In the genomic region with DNA sequence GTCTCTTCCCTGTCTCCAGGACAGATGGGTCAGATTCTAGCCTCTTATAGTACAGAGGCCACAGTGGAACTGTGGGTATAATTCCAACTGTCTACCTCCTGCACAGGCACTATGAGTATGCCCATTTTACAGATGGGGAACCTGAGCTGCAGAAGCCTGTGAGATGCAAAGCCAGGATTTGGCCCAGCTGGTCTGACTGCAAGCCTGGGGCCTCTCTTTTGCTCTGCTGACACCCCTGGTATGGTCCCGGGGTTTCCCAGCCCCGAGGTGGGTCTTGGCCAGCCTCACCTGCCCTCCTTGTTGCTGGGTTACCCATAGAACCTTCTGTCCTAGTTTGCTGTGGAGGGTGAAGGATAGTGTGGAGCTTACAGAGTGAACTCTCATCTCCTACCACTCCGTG, we compare ENCODE assay signal across 2 cellular contexts.
TF ChIP-seq lines count a peak whose summit lies in the region.

No MANE protein-coding gene starts in this region.

TF ChIP-seq in IMR-90, 13 proteins besides CTCF, POLR2A, EP300 and RAD21:
- no peak for TF ChIP-seq CEBPB (IDR thresholded peaks at IDR 0.05; ENCODE audit: low read depth, low read length)
- TF ChIP-seq, protein P1, sequence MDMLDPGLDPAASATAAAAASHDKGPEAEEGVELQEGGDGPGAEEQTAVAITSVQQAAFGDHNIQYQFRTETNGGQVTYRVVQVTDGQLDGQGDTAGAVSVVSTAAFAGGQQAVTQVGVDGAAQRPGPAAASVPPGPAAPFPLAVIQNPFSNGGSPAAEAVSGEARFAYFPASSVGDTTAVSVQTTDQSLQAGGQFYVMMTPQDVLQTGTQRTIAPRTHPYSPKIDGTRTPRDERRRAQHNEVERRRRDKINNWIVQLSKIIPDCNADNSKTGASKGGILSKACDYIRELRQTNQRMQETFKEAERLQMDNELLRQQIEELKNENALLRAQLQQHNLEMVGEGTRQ (IDR thresholded peaks at IDR 0.05; ENCODE audit: low read depth, low read length) = no peak

TF ChIP-seq in K562, 482 proteins besides CTCF, POLR2A, EP300 and RAD21:
- TF ChIP-seq BCOR (IDR thresholded peaks at IDR 0.05) (peak; percentile 41; the same call in 1 of the 2 replicates), ZNF695 (CRISPR knock-in tag; IDR thresholded peaks at IDR 0.05) (no peak), TCF7L2 (IDR thresholded peaks at IDR 0.05; ENCODE audit: low read depth, low read length) (no peak)
